Comparison of ENCODE assay signal across 11 cellular contexts in the genomic region with DNA sequence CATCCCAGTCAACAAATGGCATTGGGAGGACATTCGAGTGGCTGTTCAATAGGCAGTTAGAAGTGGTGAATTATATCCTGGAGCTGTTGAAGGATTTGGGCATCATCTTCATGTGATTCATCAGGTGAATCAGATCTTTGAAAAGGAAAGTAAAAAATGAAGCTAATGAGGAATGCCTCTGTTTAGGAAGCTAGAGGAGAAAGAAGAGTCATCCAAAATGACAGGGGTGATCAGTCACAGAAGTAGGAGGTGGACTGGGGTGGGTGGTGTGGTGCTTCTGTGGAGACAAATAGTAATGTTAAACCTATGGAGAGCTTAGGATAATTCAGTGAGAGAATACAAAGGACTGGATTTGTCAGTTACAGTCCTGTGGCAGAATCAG. TPM values are rescaled to one million over a fixed set of nuclear protein-coding genes. Genes with fewer than 3 reads are reported as not detected.
DNase-seq lines count a peak whose midpoint lies in the region; ATAC-seq and TF ChIP-seq lines count a peak whose summit lies in the region.
"Had no signal": no experiment of that assay in that cellular context is flagged by ENCODE, and none has a peak within 500 bp of the region (broad histone marks: within the 10 kb centered on the region; RNA-seq: fewer than 3 reads in every experiment).

No MANE protein-coding gene starts in this region.

- in situ Hi-C loops in SK-MEL-5 (cut with HindIII; ENCODE audit: low pct_unique_long_range_greater_than_20kb, low sequenced_read_pairs): no loop called here

- intact Hi-C loops in left ventricle myocardium superior (cut with micrococcal nuclease): no loop called here
- intact Hi-C loops in ascending aorta (cut with DNase I): no loop called here

- H3K27ac ChIP-seq in substantia nigra (ENCODE audit: low read depth, low read length, poor library complexity, severe bottlenecking) (peak overlapping the region; percentile 13), ascending aorta (no peak overlapping the region)
- H3K27ac ChIP-seq: right atrium auricular region had no signal

- no peaks in the 10 kb centered on the region for H3K27me3 ChIP-seq in ascending aorta
- H3K27me3 ChIP-seq: Peyer's patch, right atrium auricular region had no signal

- DNase-seq in activated effector memory CD4-positive, alpha-beta T cell treated with anti-CD3 and anti-CD28 coated beads, Interleukin-2, amount 50 U/mL, for 16 hours: peak; percentile 66
- DNase-seq in activated effector memory CD4-positive, alpha-beta T cell treated with Interleukin-2 at 50 U/mL for 16 hours: no peak
- peak; percentile 34 for DNase-seq in SK-MEL-5 (ENCODE audit: low read depth, low spot score)
- no peak for DNase-seq in substantia nigra (lab: John Stamatoyannopoulos, UW)
- DNase-seq in left ventricle myocardium superior: no peak
- DNase-seq in ascending aorta (ENCODE audit: low spot score in 2 of 2): no peak
- DNase-seq: DND-41, Peyer's patch had no signal

- no peaks in the 10 kb centered on the region for H3K36me3 ChIP-seq in ascending aorta
- H3K36me3 ChIP-seq: Peyer's patch, right atrium auricular region had no signal

- no peak overlapping the region for H3K4me3 ChIP-seq in ascending aorta
- H3K4me3 ChIP-seq: Peyer's patch, right atrium auricular region had no signal

- H3K9me3 ChIP-seq in ascending aorta: no peaks in the 10 kb centered on the region
- H3K9me3 ChIP-seq: Peyer's patch, right atrium auricular region had no signal

- no peak for TF ChIP-seq CTCF in ascending aorta (IDR thresholded peaks at IDR 0.05)

- peak; percentile 74 for ATAC-seq in esophagus mucosa
- ATAC-seq in left ventricle myocardium superior: no peak
- no peak for ATAC-seq in HG03520 (IDR thresholded peaks at IDR 0.05; ENCODE audit: unreplicated experiment)

- no peaks in the 10 kb centered on the region for H3K4me1 ChIP-seq in ascending aorta

RNA-seq across cellular contexts. Expression of a gene that starts 32.7 kb away (rescaled TPM):
- total RNA-seq in SK-MEL-5 (2014; rRNA removed; shearing (Covaris generic)): 49.0 and 54.1 TPM in 2 replicates
- polyA plus RNA-seq in SK-MEL-5 (2015; cell fraction: cytosol; rRNA removed): 38.2 and 51.5 TPM in 2 replicates
- 47.3 and 57.1 TPM in 2 replicates for polyA plus RNA-seq in SK-MEL-5 (2015; cell fraction: nucleus; rRNA removed)
- total RNA-seq in esophagus mucosa: 35.3 TPM
- total RNA-seq in left ventricle myocardium superior: 11.4 TPM
- 8.5 TPM for total RNA-seq in ascending aorta

Comparison
In these comparisons a context has a peak if more than half of its experiments do, and no peak if none do; other contexts are left out.
1. DNase-seq: peak in activated effector memory CD4-positive, alpha-beta T cell treated with anti-CD3 and anti-CD28 coated beads, Interleukin-2, amount 50 U/mL, for 16 hours (single experiment) and SK-MEL-5 (single experiment); none in activated effector memory CD4-positive, alpha-beta T cell treated with Interleukin-2 at 50 U/mL for 16 hours (single experiment), substantia nigra (0 of 49), left ventricle myocardium superior (single experiment) and ascending aorta (0 of 2).